ENCODE assay signal across 8 cellular contexts in genomic region chr12:27333311-27334009, GRCh38. TPM values are rescaled to one million over a fixed set of nuclear protein-coding genes. Genes with fewer than 3 reads are reported as not detected.
DNase-seq lines count a peak whose midpoint lies in the region; ATAC-seq, FAIRE-seq and TF ChIP-seq lines count a peak whose summit lies in the region.

No MANE protein-coding gene starts in this region.

- H3K36me3 ChIP-seq in A673 (ENCODE audit: insufficient read depth, low read length, poor library complexity, severe bottlenecking) (no peaks in the 10 kb centered on the region), pancreas (no peaks in the 10 kb centered on the region)

- peak overlapping the region; percentile 44 for H3K27ac Mint-ChIP-seq in activated T-helper 17 cell treated with anti-CD3 and anti-CD28 coated beads, Interleukin-2, amount 50 U/mL, for 72 hours

- peak; percentile 14 for DNase-seq in A673 (ENCODE audit: low spot score)
- peak; percentile 26 for DNase-seq in NOMO-1 treated with dmso at 0.1 percent for 144 hours (lab: John Stamatoyannopoulos, UW; ENCODE audit: unreplicated experiment)
- DNase-seq in germinal center (ENCODE audit: low spot score) = peak; percentile 65
- DNase-seq in pancreas = peak in 5 of 6 donors; percentile 25 to 72 (median 50)
- no peak for DNase-seq in cortex of kidney (lab: John Stamatoyannopoulos, UW)

- H3K9me3 ChIP-seq in A673 (ENCODE audit: low read depth, low read length, poor library complexity, severe bottlenecking) = no peaks in the 10 kb centered on the region
- no peaks in the 10 kb centered on the region for H3K9me3 ChIP-seq in pancreas

- no peaks in the 10 kb centered on the region for H3K9me3 Mint-ChIP-seq in activated T-helper 17 cell treated with anti-CD3 and anti-CD28 coated beads, Interleukin-2, amount 50 U/mL, for 72 hours

- BruUV-seq in A673 (replicated peaks; lab: Mats Ljungman, UMichigan) = no TSS peak

- peak overlapping the region; percentile 88 for H3K4me3 Mint-ChIP-seq in activated T-helper 17 cell treated with anti-CD3 and anti-CD28 coated beads, Interleukin-2, amount 50 U/mL, for 72 hours

- H3K36me3 Mint-ChIP-seq in activated T-helper 17 cell treated with anti-CD3 and anti-CD28 coated beads, Interleukin-2, amount 50 U/mL, for 72 hours (ENCODE audit: low read depth) = peaks cover 5% of the 10 kb centered on the region

- H3K4me3 ChIP-seq in A673 (ENCODE audit: low read depth, low read length, poor library complexity, severe bottlenecking) (peak overlapping the region; percentile 65), pancreas (peak overlapping the region; percentile 59 to 76 (median 68))

- FAIRE-seq in pancreas (lab: Jason Lieb, UNC) = no peak

- peaks cover 19% of the 10 kb centered on the region for H3K27me3 Mint-ChIP-seq in activated T-helper 17 cell treated with anti-CD3 and anti-CD28 coated beads, Interleukin-2, amount 50 U/mL, for 72 hours

- H3K27me3 ChIP-seq in A673 (replicated peaks; ENCODE audit: insufficient read depth, low read depth, low read length, poor library complexity) = no peaks in the 10 kb centered on the region
- no peaks in the 10 kb centered on the region for H3K27me3 ChIP-seq in pancreas

- H3K4me1 ChIP-seq in A673 (ENCODE audit: insufficient read depth, low read length, poor library complexity, severe bottlenecking) = no peaks in the 10 kb centered on the region
- peaks cover 9 to 38% (median 16%) of the 10 kb centered on the region in 3 donors for H3K4me1 ChIP-seq in pancreas

- no peak overlapping the region for H3K27ac ChIP-seq in A673 (ENCODE audit: low read depth, low read length, poor library complexity, severe bottlenecking)
- H3K27ac ChIP-seq in pancreas = peak overlapping the region in 2 of 4 donors; percentile 36 to 46

- peaks cover 38% of the 10 kb centered on the region for H3K4me1 Mint-ChIP-seq in activated T-helper 17 cell treated with anti-CD3 and anti-CD28 coated beads, Interleukin-2, amount 50 U/mL, for 72 hours

- TF ChIP-seq CTCF in A673 (conservative IDR thresholded peaks at IDR 0.05; ENCODE audit: low read depth, low read length) (no peak), pancreas (IDR thresholded peaks at IDR 0.05) (no peak)

- 0 to 1% methylated on average over 34 to 54 of the region's 54 CpGs for WGBS in pancreas, 2 donors

- POLR2A ChIA-PET in A673 (lab: Charles Lee; ENCODE audit: low non-redundant PET) = no interaction called here

- intact Hi-C loops in A673 (cut with micrococcal nuclease; ENCODE audit: unreplicated experiment) (no loop called here), pancreas (cut with DNase I) (no loop called here)

- peak; percentile 11 for ATAC-seq in GM18520 (IDR thresholded peaks at IDR 0.05; ENCODE audit: unreplicated experiment)
- peak; percentile 19 for ATAC-seq in HG03103 (IDR thresholded peaks at IDR 0.05; ENCODE audit: low read depth, unreplicated experiment)
- peak; percentile 33 for ATAC-seq in activated T-helper 17 cell treated with anti-CD3 and anti-CD28 coated beads, Interleukin-2, amount 50 U/mL, for 72 hours (replicated peaks)
- peak; percentile 17 to 55 (median 39) for ATAC-seq in pancreas

- CTCF ChIA-PET in A673 (lab: Charles Lee) = interaction anchor here (0.6 kb wide), 1 partner anchor 28 kb away, joined by 3 read pairs; no protein-coding TSS in a partner anchor

RNA-seq across cellular contexts. Expression of gene BMAL2, which starts 0.8 kb away (rescaled TPM):
- total RNA-seq in A673 (2021) (10.2 and 10.3 TPM in 2 replicates), pancreas (1 to 10 TPM in 5 of 6 donors, under 1 TPM in 1; 0.94 to 9.5 (median 3.4) TPM)
- total RNA-seq in activated T-helper 17 cell treated with anti-CD3 and anti-CD28 coated beads, Interleukin-2, amount 50 U/mL, for 72 hours = 10 to 100 TPM; 12.0 to 19.9 TPM
- 1 to 10 TPM in 1 of 2 donors, under 1 TPM in 1; 0.61 to 2.0 TPM for polyA plus RNA-seq in pancreas
